In the genomic region with DNA sequence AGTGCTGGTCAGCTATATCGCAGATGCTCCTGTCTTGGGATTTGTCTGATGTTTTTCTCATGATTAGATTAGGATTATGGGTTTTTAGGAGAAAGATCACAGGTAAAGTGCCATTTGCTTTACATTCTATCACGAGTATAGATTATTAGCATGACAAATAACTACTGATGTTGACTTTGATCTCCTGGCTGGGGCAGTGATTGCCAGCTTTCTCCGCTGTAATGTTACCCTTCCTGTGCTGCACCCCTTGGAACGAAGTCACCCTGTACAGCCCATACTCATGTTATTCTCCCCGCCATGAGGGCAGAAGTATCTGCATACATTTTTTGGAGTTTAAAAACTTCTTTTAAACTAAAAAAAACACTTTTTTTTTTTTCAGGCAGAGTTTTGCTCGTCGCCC, we compare ENCODE assay signal across 24 cellular contexts. TPM values are rescaled to one million over a fixed set of nuclear protein-coding genes. Genes with fewer than 3 reads are reported as not detected.
DNase-seq lines count a peak whose midpoint lies in the region; FAIRE-seq and TF ChIP-seq lines count a peak whose summit lies in the region.
"Had no signal": no experiment of that assay in that cellular context is flagged by ENCODE, and none has a peak within 500 bp of the region (broad histone marks: within the 10 kb centered on the region; RNA-seq: fewer than 3 reads in every experiment).

No MANE protein-coding gene starts in this region.

- peak overlapping the region; percentile 0 for H3K4me3 Mint-ChIP-seq in neural progenitor cell
- H3K4me3 Mint-ChIP-seq: CD4-positive, alpha-beta memory T cell; GM23338 had no signal

- H3K4me3 ChIP-seq in Peyer's patch (no peak overlapping the region), H1 (ENCODE audit: extremely low read depth in 1 of 4, insufficient read depth in 2 of 4, low read depth in 3 of 4, low read length in 4 of 4) (no peak overlapping the region), neural progenitor cell (no peak overlapping the region), spleen (no peak overlapping the region)
- H3K4me3 ChIP-seq: GM23338, HAP-1 had no signal

- no peak overlapping the region for H3K18ac ChIP-seq in H1 (ENCODE audit: extremely low read depth, low read length)

- H2AFZ ChIP-seq in H1 (ENCODE audit: low read length), result no peak overlapping the region
- no peak overlapping the region for H2AFZ ChIP-seq in neural progenitor cell (replicated peaks)
- H2AFZ ChIP-seq: GM23338 had no signal

- H3K23me2 ChIP-seq in H1 (ENCODE audit: low read depth, low read length), result no peaks in the 10 kb centered on the region

- no peaks in the 10 kb centered on the region for H3F3A ChIP-seq in neural progenitor cell (ENCODE audit: low read depth)

- H3K79me2 ChIP-seq in H1 (ENCODE audit: control insufficient read depth in 1 of 2, insufficient read depth in 2 of 2, low read length in 2 of 2) (no peaks in the 10 kb centered on the region), neural progenitor cell (ENCODE audit: low read depth) (no peaks in the 10 kb centered on the region)

- H4K20me1 ChIP-seq in H1 (replicated peaks in 1 of 2; ENCODE audit: control insufficient read depth in 1 of 2, insufficient read depth in 2 of 2, low read length in 2 of 2) (no peaks in the 10 kb centered on the region), neural progenitor cell (ENCODE audit: low read depth) (no peaks in the 10 kb centered on the region)

- 81% methylated on average over 7 of the region's 7 CpGs; no CpG with 5 or more reads in 1 of the 2 experiments for WGBS in H1 (ENCODE audit: extremely low coverage in 1 of 2, insufficient coverage in 1 of 2, insufficient read length in 1 of 2, insufficient replicate concordance in 2 of 2, low coverage in 1 of 2, low lambda C conversion rate in 2 of 2, missing lambda C conversion rate in 1 of 2), 2 experiments
- WGBS in spleen, 5 donors, result 87 to 92% (median 89%) methylated on average over 7 of the region's 7 CpGs

- no peak overlapping the region for H3K23ac ChIP-seq in H1 (ENCODE audit: insufficient read length)

- H2BK120ac ChIP-seq in H1 (replicated peaks; ENCODE audit: low read depth, low read length), result no peak overlapping the region

- peaks cover 11% of the 10 kb centered on the region for H3K4me1 Mint-ChIP-seq in neural progenitor cell

- no peaks in the 10 kb centered on the region for H3K36me3 Mint-ChIP-seq in neural progenitor cell
- H3K36me3 Mint-ChIP-seq: CD4-positive, alpha-beta memory T cell had no signal

- H3K27ac ChIP-seq in Peyer's patch (no peak overlapping the region), H1 (ENCODE audit: low read depth, low read length) (no peak overlapping the region), neural progenitor cell (no peak overlapping the region), spleen (no peak overlapping the region)

- H2BK20ac ChIP-seq in H1 (ENCODE audit: low read length), result no peak overlapping the region

- H3K4me1 ChIP-seq in Peyer's patch (peaks cover 0 to 20% (median 0%) of the 10 kb centered on the region in 4 donors), H1 (replicated peaks in 1 of 4; ENCODE audit: control insufficient read depth in 3 of 4, insufficient read depth in 4 of 4, low read length in 3 of 4) (no peaks in the 10 kb centered on the region; a peak in 3 of 7 replicates), neural progenitor cell (no peaks in the 10 kb centered on the region), spleen (no peaks in the 10 kb centered on the region)

- no peak for TF ChIP-seq RAD21 in H1 (IDR thresholded peaks at IDR 0.05 in 1 of 2, conservative IDR thresholded peaks at IDR 0.05 in 1 of 2; ENCODE audit: low read depth in 2 of 2, low read length in 2 of 2)

- no peak for TF ChIP-seq CTCF in Peyer's patch (IDR thresholded peaks at IDR 0.05)
- TF ChIP-seq CTCF in H1 (IDR thresholded peaks at IDR 0.05; ENCODE audit: control extremely low read depth in 1 of 3, insufficient read depth in 1 of 3, low read depth in 1 of 3, low read length in 3 of 3), result no peak
- TF ChIP-seq CTCF in neural progenitor cell (IDR thresholded peaks at IDR 0.05), result no peak
- TF ChIP-seq CTCF in spleen (IDR thresholded peaks at IDR 0.05 in 8 of 11, conservative IDR thresholded peaks at IDR 0.05 in 3 of 11), result no peak

- CTCF ChIA-PET in H1 (lab: Charles Lee; ENCODE audit: partially characterized antibody) (interaction anchor here (0.9 to 1.6 kb wide), 4 partner anchors 8 to 20 kb away, joined by 4 to 7 read pairs (median 6); no protein-coding TSS in a partner anchor), HEK293T (lab: Yijun Ruan, JAX) (no interaction called here)

- H3K27ac Mint-ChIP-seq in neural progenitor cell, result no peak overlapping the region
- H3K27ac Mint-ChIP-seq: CD4-positive, alpha-beta memory T cell; GM23338 had no signal

- DNase-seq in Peyer's patch, result peak in 2 of 3 donors; percentile 6 to 39
- DNase-seq in H1 (ENCODE audit: low read depth in 1 of 2, low spot score in 2 of 2), result no peak
- no peak for DNase-seq in neural progenitor cell (ENCODE audit: low spot score)
- peak; percentile 29 for DNase-seq in spleen
- DNase-seq in HEK293T (ENCODE audit: extremely low spot score), result no peak
- no peak for DNase-seq in NCI-H524 (lab: John Stamatoyannopoulos, UW)
- no peak for DNase-seq in A172 (ENCODE audit: low spot score)
- no peak for DNase-seq in cardiac septum (ENCODE audit: low spot score)
- DNase-seq: 8988T; C1 segment of cervical spinal cord; Calu3; CD4-positive, alpha-beta memory T cell; COR-L47; DMS53; DMS79 treated with DMSO at 0.1 percent for 48 hours; GF-D8 had no signal

- H2BK5ac ChIP-seq in H1 (ENCODE audit: low read depth, low read length), result no peak overlapping the region

- H4K5ac ChIP-seq in H1 (ENCODE audit: insufficient read length, low read depth, low read length), result no peak overlapping the region

- no peaks in the 10 kb centered on the region for H3K79me1 ChIP-seq in H1 (ENCODE audit: low read depth, low read length)

- intact Hi-C loops in spleen (cut with DNase I; ENCODE audit: low total_unique reads) (no loop called here), cardiac septum (cut with DNase I) (no loop called here)

- no peak overlapping the region for H4K91ac ChIP-seq in H1 (replicated peaks; ENCODE audit: insufficient read length, low read length)

- H3K9ac ChIP-seq in H1 (replicated peaks in 1 of 4; ENCODE audit: extremely low read depth in 1 of 4, low read depth in 3 of 4, low read length in 3 of 4) (no peak overlapping the region), neural progenitor cell (no peak overlapping the region)

- H2BK15ac ChIP-seq in H1 (ENCODE audit: low read length), result peak overlapping the region; percentile 81; the same call in 1 of the 2 replicates

- H3K27me3 ChIP-seq in Peyer's patch (no peaks in the 10 kb centered on the region), H1 (replicated peaks in 1 of 4; ENCODE audit: control insufficient read depth in 3 of 4, extremely low read depth in 1 of 4, insufficient read depth in 3 of 4, low read length in 3 of 4) (peaks cover 0 to 5% (median 0%) of the 10 kb centered on the region in 4 experiments; a peak in 1 of 7 replicates), neural progenitor cell (no peaks in the 10 kb centered on the region), spleen (replicated peaks in 1 of 7) (no peaks in the 10 kb centered on the region)

- no peak overlapping the region for H2AK5ac ChIP-seq in H1 (ENCODE audit: low read depth, low read length)

- no peak for TF ChIP-seq EP300 in H1 (IDR thresholded peaks at IDR 0.05; ENCODE audit: borderline replicate concordance in 1 of 2, low read depth in 2 of 2, low read length in 2 of 2)

- H3K4ac ChIP-seq in H1 (replicated peaks; ENCODE audit: insufficient read length, low read depth, low read length), result no peak overlapping the region

- no peak for FAIRE-seq in H1 (lab: Jason Lieb, UNC)
- FAIRE-seq: GM12891, GM18507, H54 had no signal

- H4K8ac ChIP-seq in H1 (ENCODE audit: extremely low read depth, insufficient read depth, low read length), result no peak overlapping the region; the same call in 1 of the 2 replicates

- H3K4me2 ChIP-seq in H1 (ENCODE audit: insufficient read depth in 1 of 2, low read depth in 2 of 2, low read length in 2 of 2) (no peak overlapping the region), neural progenitor cell (no peak overlapping the region)
- H3K4me2 ChIP-seq: GM23338 had no signal

- no peaks in the 10 kb centered on the region for H3K9me3 Mint-ChIP-seq in neural progenitor cell
- H3K9me3 Mint-ChIP-seq: CD4-positive, alpha-beta memory T cell; GM23338 had no signal

- no peak overlapping the region for H3K56ac ChIP-seq in H1 (replicated peaks; ENCODE audit: insufficient read length, low read depth, low read length)

- H2BK12ac ChIP-seq in H1 (ENCODE audit: low read depth, low read length), result no peak overlapping the region

- peaks cover 11% of the 10 kb centered on the region for H3K27me3 Mint-ChIP-seq in neural progenitor cell (ENCODE audit: insufficient read depth, low read depth)

- TF ChIP-seq POLR2A in Peyer's patch (IDR thresholded peaks at IDR 0.05), result no peak
- no peak for TF ChIP-seq POLR2A in H1 (IDR thresholded peaks at IDR 0.05; ENCODE audit: control extremely low read depth in 1 of 2, low read depth in 2 of 2, low read length in 2 of 2)
- TF ChIP-seq POLR2A in spleen (IDR thresholded peaks at IDR 0.05), result no peak

- POLR2A ChIA-PET in H1 (lab: Charles Lee; ENCODE audit: partially characterized antibody) (interaction anchor here (0.7 to 1.8 kb wide), 5 partner anchors 8 to 432 kb away, joined by 3 to 8 read pairs (median 4); no protein-coding TSS in a partner anchor), HEK293T (lab: Yijun Ruan, JAX) (no interaction called here)

- H3K36me3 ChIP-seq in Peyer's patch (no peaks in the 10 kb centered on the region), H1 (ENCODE audit: control insufficient read depth in 2 of 4, insufficient read depth in 4 of 4, low read length in 3 of 4) (no peaks in the 10 kb centered on the region), neural progenitor cell (no peaks in the 10 kb centered on the region), spleen (no peaks in the 10 kb centered on the region)
- H3K36me3 ChIP-seq: HAP-1 had no signal

- no peak overlapping the region for H3K14ac ChIP-seq in H1 (ENCODE audit: insufficient read length)

- H3K9me3 ChIP-seq in Peyer's patch, result no peaks in the 10 kb centered on the region
- no peaks in the 10 kb centered on the region for H3K9me3 ChIP-seq in H1 (ENCODE audit: insufficient read depth in 2 of 2, low read depth in 1 of 2, low read length in 1 of 2)
- H3K9me3 ChIP-seq in neural progenitor cell (ENCODE audit: low read depth), result no peaks in the 10 kb centered on the region
- H3K9me3 ChIP-seq in spleen, result no peaks in the 10 kb centered on the region
- H3K9me3 ChIP-seq: HAP-1 had no signal

RNA-seq across cellular contexts. Expression of a gene that starts 10.8 kb away (rescaled TPM):
- total RNA-seq in Peyer's patch (100 to 1,000 TPM in 3 of 4 donors, 10 to 100 TPM in 1; 83.3 to 551 (median 450) TPM), neural progenitor cell (ENCODE audit: low replicate concordance) (2.8 TPM in 1 of 2 replicates, not detected in the other), spleen (1 to 10 TPM in 1 of 7 donors, under 1 TPM in 5, not detected in 1; 0.13 to 1.0 (median 0.24) TPM), cardiac septum (not detected)
- total RNA-seq in H1 (2021; fragmentation: NEBNext Ultra II Directional; extraction: Animal tissue kit (Norgen Biotek cat#: 25700)), result 28.0 TPM in 2 replicates
- polyA plus RNA-seq in H1 (2011; rRNA removed) (69.3 and 112 TPM in 2 replicates), spleen (under 1 TPM; 0.33 to 0.77 (median 0.39) TPM)
- polyA plus RNA-seq in H1 (2011; cell fraction: cytosol; rRNA removed), result 77.0 TPM
- 68.1 TPM for polyA plus RNA-seq in H1 (2011; cell fraction: nucleus; rRNA removed)
- polyA plus RNA-seq in H1 (2012, experiment 1 of 2), result 23.8 to 46.5 TPM (median 45.3 TPM) in 4 replicates
- polyA plus RNA-seq in H1 (2012, experiment 2 of 2), result 45.3 TPM
- 57.8 TPM for polyA plus RNA-seq in H1 (2013, experiment 1 of 2)
- 59.7 TPM for polyA plus RNA-seq in H1 (2013, experiment 2 of 2)
- polyA minus RNA-seq in H1 (2011; rRNA and poly(A)+ RNA removed), result 30.3 and 31.4 TPM in 2 replicates
- polyA minus RNA-seq in H1 (2011; cell fraction: cytosol; rRNA and poly(A)+ RNA removed), result 33.1 TPM
- 34.6 TPM for polyA minus RNA-seq in H1 (2011; cell fraction: nucleus; rRNA and poly(A)+ RNA removed)
- total RNA-seq in A172 (2014; rRNA removed; shearing (Covaris generic)), result 31.4 and 35.4 TPM in 2 replicates
- total RNA-seq: CD4-positive, alpha-beta memory T cell had no signal

RNA-seq across cellular contexts. Expression of a gene that starts 22.3 kb away (rescaled TPM):
- total RNA-seq in Peyer's patch (10 to 100 TPM in 2 of 4 donors, 1 to 10 TPM in 2; 2.1 to 20.4 (median 11.7) TPM), neural progenitor cell (ENCODE audit: low replicate concordance) (10.5 and 12.0 TPM in 2 replicates), spleen (1 to 10 TPM; 1.4 to 8.5 (median 4.4) TPM), cardiac septum (0.35 TPM)
- total RNA-seq in H1 (2021; fragmentation: NEBNext Ultra II Directional; extraction: Animal tissue kit (Norgen Biotek cat#: 25700)), result 5.6 and 6.2 TPM in 2 replicates
- polyA plus RNA-seq in H1 (2011; rRNA removed) (12.0 and 21.6 TPM in 2 replicates), spleen (1 to 10 TPM in 1 of 3 donors, under 1 TPM in 2; 0.59 to 2.6 (median 0.67) TPM)
- polyA plus RNA-seq in H1 (2011; cell fraction: cytosol; rRNA removed), result 14.6 TPM
- polyA plus RNA-seq in H1 (2011; cell fraction: nucleus; rRNA removed), result 19.1 TPM
- polyA plus RNA-seq in H1 (2012, experiment 1 of 2), result 4.4 to 11.8 TPM (median 8.7 TPM) in 4 replicates
- polyA plus RNA-seq in H1 (2012, experiment 2 of 2), result 5.8 TPM
- polyA plus RNA-seq in H1 (2013, experiment 1 of 2), result 3.1 TPM
- 2.6 TPM for polyA plus RNA-seq in H1 (2013, experiment 2 of 2)
- polyA minus RNA-seq in H1 (2011; rRNA and poly(A)+ RNA removed), result 3.9 and 8.7 TPM in 2 replicates
- polyA minus RNA-seq in H1 (2011; cell fraction: cytosol; rRNA and poly(A)+ RNA removed), result 5.5 TPM
- 14.0 TPM for polyA minus RNA-seq in H1 (2011; cell fraction: nucleus; rRNA and poly(A)+ RNA removed)
- total RNA-seq in A172 (2014; rRNA removed; shearing (Covaris generic)), result 2.3 and 3.1 TPM in 2 replicates
- total RNA-seq: A673, G401 had no signal

RNA-seq across cellular contexts. Expression of a gene that starts 40.9 kb away (rescaled TPM):
- total RNA-seq in Peyer's patch, result not detected
- total RNA-seq in H1 (2021; fragmentation: NEBNext Ultra II Directional; extraction: Animal tissue kit (Norgen Biotek cat#: 25700)), result not detected in 2 replicates
- 0.26 and 0.33 TPM in 2 replicates for polyA plus RNA-seq in H1 (2011; rRNA removed)
- not detected for polyA plus RNA-seq in H1 (2011; cell fraction: cytosol; rRNA removed)
- polyA plus RNA-seq in H1 (2011; cell fraction: nucleus; rRNA removed), result not detected
- 0.23 TPM in 1 of 4 replicates, not detected in the others for polyA plus RNA-seq in H1 (2012, experiment 1 of 2)
- polyA plus RNA-seq in H1 (2012, experiment 2 of 2), result not detected
- polyA plus RNA-seq in H1 (2013, experiment 1 of 2), result 0.16 TPM
- not detected for polyA plus RNA-seq in H1 (2013, experiment 2 of 2)
- not detected in 2 replicates for polyA minus RNA-seq in H1 (2011; rRNA and poly(A)+ RNA removed)
- polyA minus RNA-seq in H1 (2011; cell fraction: cytosol; rRNA and poly(A)+ RNA removed), result not detected
- polyA minus RNA-seq in H1 (2011; cell fraction: nucleus; rRNA and poly(A)+ RNA removed), result not detected
- total RNA-seq in neural progenitor cell (ENCODE audit: low replicate concordance), result not detected in 2 replicates
- total RNA-seq in spleen, result not detected
- not detected for polyA plus RNA-seq in spleen
- 0.52 and 1.7 TPM in 2 replicates for total RNA-seq in A172 (2014; rRNA removed; shearing (Covaris generic))
- total RNA-seq in cardiac septum, result not detected
- total RNA-seq: A673; CD4-positive, alpha-beta memory T cell; G401; GM23338 had no signal
- polyA plus RNA-seq: BJ; CD4-positive, alpha-beta memory T cell; GM23338 had no signal

RNA-seq across cellular contexts. Expression of a gene that starts 49.9 kb away (rescaled TPM):
- total RNA-seq in Peyer's patch, result 100 to 1,000 TPM in 3 of 4 donors, 10 to 100 TPM in 1; 55.3 to 944 (median 831) TPM
- 19.1 and 20.8 TPM in 2 replicates for total RNA-seq in H1 (2021; fragmentation: NEBNext Ultra II Directional; extraction: Animal tissue kit (Norgen Biotek cat#: 25700))
- polyA plus RNA-seq in H1 (2011; rRNA removed), result 65.2 and 91.2 TPM in 2 replicates
- polyA plus RNA-seq in H1 (2011; cell fraction: cytosol; rRNA removed), result 58.8 TPM
- 34.8 TPM for polyA plus RNA-seq in H1 (2011; cell fraction: nucleus; rRNA removed)
- polyA plus RNA-seq in H1 (2012, experiment 1 of 2), result 9.8 to 35.8 TPM (median 30.8 TPM) in 4 replicates
- polyA plus RNA-seq in H1 (2012, experiment 2 of 2), result 21.8 TPM
- 21.4 TPM for polyA plus RNA-seq in H1 (2013, experiment 1 of 2)
- polyA plus RNA-seq in H1 (2013, experiment 2 of 2), result 23.6 TPM
- polyA minus RNA-seq in H1 (2011; rRNA and poly(A)+ RNA removed), result 9.0 and 10.2 TPM in 2 replicates
- 22.8 TPM for polyA minus RNA-seq in H1 (2011; cell fraction: cytosol; rRNA and poly(A)+ RNA removed)
- 20.8 TPM for polyA minus RNA-seq in H1 (2011; cell fraction: nucleus; rRNA and poly(A)+ RNA removed)
- 1.6 and 14.2 TPM in 2 replicates for total RNA-seq in neural progenitor cell (ENCODE audit: low replicate concordance)
- total RNA-seq in spleen, result not detected
- under 1 TPM; 0.13 to 0.26 (median 0.26) TPM for polyA plus RNA-seq in spleen
- not detected in 2 replicates for total RNA-seq in A172 (2014; rRNA removed; shearing (Covaris generic))
- total RNA-seq in cardiac septum, result not detected
- total RNA-seq: A673; CD4-positive, alpha-beta memory T cell; G401 had no signal
- polyA plus RNA-seq: BJ; CD4-positive, alpha-beta memory T cell had no signal

Comparison
In these comparisons a context has a peak if more than half of its experiments do, and no peak if none do; other contexts are left out.
1. DNase-seq: peak in Peyer's patch (2 of 3) and spleen (single experiment); none in H1 (0 of 2), neural progenitor cell (single experiment), HEK293T (single experiment), NCI-H524 (0 of 2), A172 (single experiment) and cardiac septum (single experiment).